13 cellular contexts compared by ENCODE assay signal in the genomic region with DNA sequence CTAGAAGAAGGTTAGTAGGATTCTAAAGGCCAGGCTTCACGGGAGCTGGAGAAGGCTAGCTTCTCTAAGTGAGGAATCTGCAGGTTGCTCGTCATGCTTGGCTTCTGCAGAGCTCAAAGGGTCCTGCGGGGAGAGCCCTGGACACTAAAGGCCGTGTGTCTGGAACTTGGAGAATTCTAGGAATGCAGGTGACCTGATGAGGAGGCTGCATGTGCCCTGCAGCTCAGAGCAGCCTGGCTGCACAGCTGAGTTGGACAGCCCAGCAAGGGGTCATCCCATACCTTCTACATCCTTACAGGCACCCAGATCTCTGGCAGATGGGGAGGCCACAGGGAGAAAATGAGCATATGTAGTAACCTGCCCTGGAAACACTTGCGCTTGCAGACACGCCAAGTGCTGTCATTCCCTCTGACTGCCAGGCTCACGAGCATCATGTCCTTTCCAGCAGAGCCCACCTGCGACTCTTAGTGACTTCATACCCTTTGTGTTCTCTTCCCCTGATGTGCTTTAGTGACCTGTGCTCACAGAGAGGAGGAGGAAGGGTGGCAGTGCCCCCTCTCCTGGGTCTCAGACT. TPM values are rescaled to one million over a fixed set of nuclear protein-coding genes. Genes with fewer than 3 reads are reported as not detected.
DNase-seq lines count a peak whose midpoint lies in the region; ATAC-seq and TF ChIP-seq lines count a peak whose summit lies in the region.
"Had no signal": no experiment of that assay in that cellular context is flagged by ENCODE, and none has a peak within 500 bp of the region (broad histone marks: within the 10 kb centered on the region; RNA-seq: fewer than 3 reads in every experiment).

No MANE protein-coding gene starts in this region.

- no peak for TF ChIP-seq CTCF in left ventricle myocardium inferior (IDR thresholded peaks at IDR 0.05; ENCODE audit: borderline replicate concordance)
- TF ChIP-seq CTCF in type B pancreatic cell (conservative IDR thresholded peaks at IDR 0.05) = no peak

- no peak overlapping the region for H2BK120ac ChIP-seq in mesendoderm (ENCODE audit: low read depth, low read length)

- H3K9me3 ChIP-seq in left ventricle myocardium inferior (replicated peaks) = no peaks in the 10 kb centered on the region

- H3K9me3 Mint-ChIP-seq in central memory CD8-positive, alpha-beta T cell = no peaks in the 10 kb centered on the region
- peaks cover 3% of the 10 kb centered on the region for H3K9me3 Mint-ChIP-seq in type B pancreatic cell
- H3K9me3 Mint-ChIP-seq: activated B cell treated with CpG ODN at 0.5 μM for 24 hours had no signal

- H2BK15ac ChIP-seq in mesendoderm (replicated peaks; ENCODE audit: low read depth) = no peak overlapping the region

- H3K79me2 ChIP-seq in mesendoderm (ENCODE audit: control insufficient read depth, insufficient read depth, low read length) = peaks cover 52% of the 10 kb centered on the region

- H3K27me3 ChIP-seq in left ventricle myocardium inferior (ENCODE audit: low read depth) (no peaks in the 10 kb centered on the region), mesendoderm (ENCODE audit: insufficient read depth, low read length, poor library complexity) (no peaks in the 10 kb centered on the region)

- H3K56ac ChIP-seq in mesendoderm (ENCODE audit: low read length) = no peak overlapping the region

- H3K36me3 ChIP-seq in left ventricle myocardium inferior (peaks cover 8% of the 10 kb centered on the region), mesendoderm (ENCODE audit: control insufficient read depth, insufficient read depth, low read length) (no peaks in the 10 kb centered on the region)

- H2BK5ac ChIP-seq in mesendoderm (ENCODE audit: low read length) = no peak overlapping the region

- WGBS in mesendoderm (ENCODE audit: extremely low coverage, insufficient coverage, low lambda C conversion rate) = no CpG with 5 or more reads among the region's 8 CpGs

- no peaks in the 10 kb centered on the region for H3K27me3 Mint-ChIP-seq in central memory CD8-positive, alpha-beta T cell
- no peaks in the 10 kb centered on the region for H3K27me3 Mint-ChIP-seq in type B pancreatic cell
- H3K27me3 Mint-ChIP-seq: activated B cell treated with CpG ODN at 0.5 μM for 24 hours had no signal

- no peak overlapping the region for H3K23ac ChIP-seq in mesendoderm (ENCODE audit: low read length)

- H3K4me3 Mint-ChIP-seq in central memory CD8-positive, alpha-beta T cell = no peak overlapping the region
- H3K4me3 Mint-ChIP-seq in type B pancreatic cell = peak overlapping the region; percentile 26
- H3K4me3 Mint-ChIP-seq: activated B cell treated with CpG ODN at 0.5 μM for 24 hours had no signal

- intact Hi-C loops in left ventricle myocardium inferior (cut with micrococcal nuclease) (no loop called here), Right ventricle myocardium superior (cut with DNase I) (loop anchor here (5.0 kb wide), 1 partner anchor 37 kb away; no protein-coding TSS in a partner anchor)

- H3K9ac ChIP-seq in mesendoderm (ENCODE audit: low read length) = no peak overlapping the region
- H3K9ac ChIP-seq: KMS-11 had no signal

- peaks cover 58% of the 10 kb centered on the region for H3K79me1 ChIP-seq in mesendoderm (ENCODE audit: low read length)

- H3K4me1 ChIP-seq in left ventricle myocardium inferior = peaks cover 100% of the 10 kb centered on the region
- peaks cover 13% of the 10 kb centered on the region for H3K4me1 ChIP-seq in mesendoderm (ENCODE audit: control insufficient read depth, low read depth, low read length)

- H3K4ac ChIP-seq in mesendoderm (ENCODE audit: low read depth, low read length) = no peak overlapping the region

- H3K4me2 ChIP-seq in mesendoderm (ENCODE audit: low read length) = no peak overlapping the region
- H3K4me2 ChIP-seq: KMS-11 had no signal

- H3K36me3 Mint-ChIP-seq in central memory CD8-positive, alpha-beta T cell (ENCODE audit: insufficient read depth) = peaks cover 43% of the 10 kb centered on the region
- peaks cover 10% of the 10 kb centered on the region for H3K36me3 Mint-ChIP-seq in type B pancreatic cell

- DNase-seq in left ventricle myocardium inferior = no peak
- no peak for DNase-seq in Right ventricle myocardium superior
- DNase-seq in central memory CD8-positive, alpha-beta T cell (ENCODE audit: low spot score in 2 of 2) = no peak
- peak; percentile 90 for DNase-seq in mesendoderm
- no peak for DNase-seq in type B pancreatic cell (ENCODE audit: extremely low spot score, unreplicated experiment)
- DNase-seq in NCI-H2029 treated with DMSO at 0.1 percent for 48 hours (lab: John Stamatoyannopoulos, UW) = no peak
- no peak for DNase-seq in inferior parietal cortex (ENCODE audit: extremely low spot score)
- DNase-seq: activated B cell treated with CpG ODN at 0.5 μM for 24 hours; activated CD8-positive, alpha-beta memory T cell treated with anti-CD3 and anti-CD28 coated beads, Interleukin-2, amount 50 U/mL, for 48 hours; NCI-H1694 treated with DMSO at 0.1 percent for 48 hours; nucleus accumbens had no signal

- ATAC-seq in Right ventricle myocardium superior (ENCODE audit: poor library complexity) = no peak
- ATAC-seq in central memory CD8-positive, alpha-beta T cell (replicated peaks; ENCODE audit: extremely low read depth, poor library complexity, severe bottlenecking) = no peak
- no peak for ATAC-seq in GM18498 (IDR thresholded peaks at IDR 0.05; ENCODE audit: unreplicated experiment)

- peaks cover 89% of the 10 kb centered on the region for H3K4me1 Mint-ChIP-seq in central memory CD8-positive, alpha-beta T cell
- H3K4me1 Mint-ChIP-seq in type B pancreatic cell (ENCODE audit: unreplicated experiment) = peaks cover 74% of the 10 kb centered on the region

- H3K27ac ChIP-seq in left ventricle myocardium inferior (replicated peaks) (peak overlapping the region; percentile 97), mesendoderm (ENCODE audit: low read depth, low read length) (no peak overlapping the region)
- H3K27ac ChIP-seq: KMS-11 had no signal

- peak overlapping the region; percentile 46 for H3K4me3 ChIP-seq in left ventricle myocardium inferior
- H3K4me3 ChIP-seq in mesendoderm (ENCODE audit: low read length) = no peak overlapping the region

- no peak overlapping the region for H4K5ac ChIP-seq in mesendoderm (ENCODE audit: low read length)

- H4K8ac ChIP-seq in mesendoderm (ENCODE audit: low read depth, low read length) = no peak overlapping the region

- peak overlapping the region; percentile 33 for H3K27ac Mint-ChIP-seq in central memory CD8-positive, alpha-beta T cell (ENCODE audit: low read depth)
- no peak overlapping the region for H3K27ac Mint-ChIP-seq in type B pancreatic cell
- H3K27ac Mint-ChIP-seq: activated B cell treated with CpG ODN at 0.5 μM for 24 hours had no signal

- H3K18ac ChIP-seq in mesendoderm (ENCODE audit: low read length) = no peak overlapping the region

- H2AK5ac ChIP-seq in mesendoderm (ENCODE audit: low read length) = no peak overlapping the region

RNA-seq across cellular contexts. Expression of a gene that starts 9.9 kb away (rescaled TPM):
- total RNA-seq in left ventricle myocardium inferior = 215 TPM
- total RNA-seq in Right ventricle myocardium superior = 200 TPM
- polyA plus RNA-seq in mesendoderm (2013, experiment 1 of 2) = 32.5 TPM
- 32.5 TPM for polyA plus RNA-seq in mesendoderm (2013, experiment 2 of 2)
- 62.3 and 63.1 TPM in 2 replicates for total RNA-seq in type B pancreatic cell (ENCODE audit: low replicate concordance)

RNA-seq across cellular contexts. Expression of a gene that starts 59.3 kb away (rescaled TPM):
- 26.6 TPM for total RNA-seq in left ventricle myocardium inferior
- 23.6 TPM for total RNA-seq in Right ventricle myocardium superior
- polyA plus RNA-seq in mesendoderm (2013, experiment 1 of 2) = 4.9 TPM
- polyA plus RNA-seq in mesendoderm (2013, experiment 2 of 2) = 5.1 TPM
- 1.0 and 7.2 TPM in 2 replicates for total RNA-seq in type B pancreatic cell (ENCODE audit: low replicate concordance)
